ENCODE assay signal across 14 cellular contexts in the genomic region with DNA sequence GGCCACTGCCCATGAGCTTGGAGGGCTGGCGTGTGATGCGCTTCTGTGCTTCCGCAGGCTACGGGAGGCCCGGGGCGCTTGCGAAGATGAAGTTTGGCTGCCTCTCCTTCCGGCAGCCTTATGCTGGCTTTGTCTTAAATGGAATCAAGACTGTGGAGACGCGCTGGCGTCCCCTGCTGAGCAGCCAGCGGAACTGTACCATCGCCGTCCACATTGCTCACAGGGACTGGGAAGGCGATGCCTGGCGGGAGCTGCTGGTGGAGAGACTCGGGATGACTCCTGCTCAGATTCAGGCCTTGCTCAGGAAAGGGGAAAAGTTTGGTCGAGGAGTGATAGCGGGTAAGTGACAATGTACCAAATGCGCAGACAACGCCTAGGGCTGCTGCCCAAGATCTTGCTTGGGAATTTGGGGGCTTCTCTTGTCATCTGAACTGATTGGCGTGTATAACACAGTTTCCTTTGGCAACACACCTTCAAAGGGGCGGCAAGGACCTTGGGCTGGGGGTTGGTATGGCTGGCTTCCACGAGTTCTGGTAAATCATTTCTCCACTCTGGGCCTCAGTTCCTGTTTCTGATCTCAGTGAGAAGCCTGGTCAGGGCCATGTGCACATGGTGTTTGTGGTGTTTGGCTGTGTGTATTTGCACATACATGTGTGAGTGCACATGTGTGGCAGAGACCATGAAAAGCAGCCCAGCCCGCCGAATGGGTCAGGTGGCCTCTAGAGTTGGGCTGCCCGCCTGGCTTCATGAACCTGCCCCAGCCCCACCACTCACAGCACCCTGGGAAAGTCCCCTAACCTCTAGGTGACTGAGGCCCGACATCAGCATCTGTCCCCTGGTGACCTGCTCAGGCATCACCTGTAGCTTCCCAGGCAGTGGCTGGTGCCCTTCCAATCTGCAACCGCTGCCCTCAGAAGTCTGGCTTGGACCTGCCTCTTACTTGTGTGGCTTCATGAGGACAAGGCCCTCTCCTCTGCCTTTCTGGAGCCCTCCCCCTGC. TPM values are rescaled to one million over a fixed set of nuclear protein-coding genes. Genes with fewer than 3 reads are reported as not detected.
A peak's percentile ranks its signal among the peaks of the same experiment; 100 is the strongest.
DNase-seq lines count a peak whose midpoint lies in the region; ATAC-seq and TF ChIP-seq lines count a peak whose summit lies in the region.
"Not testable (repeated sequence)": the region's sequence is repeated elsewhere in the genome, so short reads cannot be mapped to it uniquely, and the experiment has no call there.
"Had no signal": no experiment of that assay in that cellular context is flagged by ENCODE, and none has a peak within 500 bp of the region (broad histone marks: within the 10 kb centered on the region; RNA-seq: fewer than 3 reads in every experiment).

No MANE protein-coding gene starts in this region.

- H2AFZ ChIP-seq in DND-41 (ENCODE audit: low read depth, low read length): not testable (repeated sequence)

- TF ChIP-seq CTCF in DND-41 (IDR thresholded peaks at IDR 0.05; ENCODE audit: borderline replicate concordance, extremely low read depth, low read length, poor library complexity, severe bottlenecking): peak; percentile 22
- not testable (repeated sequence) for TF ChIP-seq CTCF in activated B cell treated with CpG ODN at 0.5 μM for 24 hours (IDR thresholded peaks at IDR 0.05)
- peak; percentile 21 for TF ChIP-seq CTCF in choroid plexus epithelial cell (conservative IDR thresholded peaks at IDR 0.05; ENCODE audit: low read depth, low read length)
- TF ChIP-seq CTCF in type B pancreatic cell (conservative IDR thresholded peaks at IDR 0.05): peak; percentile 31

- H3K27me3 ChIP-seq in DND-41 (ENCODE audit: insufficient read depth, low read length, poor library complexity): not testable (repeated sequence)

- H3K79me2 ChIP-seq in DND-41 (ENCODE audit: insufficient read depth, low read length): not testable (repeated sequence)

- CTCF ChIA-PET in activated B cell treated with CpG ODN at 0.5 μM for 24 hours (lab: Charles Lee): not testable (repeated sequence)

- peak overlapping the region; percentile 50 for H3K27ac Mint-ChIP-seq in activated B cell treated with CpG ODN at 0.5 μM for 24 hours
- not testable (repeated sequence) for H3K27ac Mint-ChIP-seq in type B pancreatic cell

- not testable (repeated sequence) for H3K4me2 ChIP-seq in DND-41 (ENCODE audit: insufficient read depth, low read length)

- H3K9me3 ChIP-seq in DND-41 (ENCODE audit: insufficient read depth, low read length, severe bottlenecking): not testable (repeated sequence)

- DNase-seq in DND-41 (peak; percentile 10), NCI-H82 (lab: John Stamatoyannopoulos, UW) (peak; percentile 17), choroid plexus epithelial cell (ENCODE audit: low read depth) (peak; percentile 22), islet precursor cell (peak; percentile 77)
- DNase-seq in activated B cell treated with CpG ODN at 0.5 μM for 24 hours; type B pancreatic cell (ENCODE audit: extremely low spot score, unreplicated experiment): not testable (repeated sequence)

- not testable (repeated sequence) for H3K27ac ChIP-seq in DND-41 (ENCODE audit: low read length)

- intact Hi-C loops in activated B cell treated with CpG ODN at 0.5 μM for 24 hours (cut with micrococcal nuclease): not testable (repeated sequence)

- H3K36me3 ChIP-seq in DND-41 (ENCODE audit: insufficient read depth, low read length): not testable (repeated sequence)

- POLR2A ChIA-PET in activated B cell treated with CpG ODN at 0.5 μM for 24 hours (lab: Charles Lee): not testable (repeated sequence)

- H3K9me3 Mint-ChIP-seq in activated B cell treated with CpG ODN at 0.5 μM for 24 hours, type B pancreatic cell: not testable (repeated sequence)

- H3K9ac ChIP-seq in DND-41 (ENCODE audit: low read depth, low read length): not testable (repeated sequence)

- H3K27me3 Mint-ChIP-seq in activated B cell treated with CpG ODN at 0.5 μM for 24 hours, type B pancreatic cell: not testable (repeated sequence)

- H3K4me3 ChIP-seq in DND-41 (ENCODE audit: low read depth in 1 of 2, low read length in 2 of 2); choroid plexus epithelial cell (ENCODE audit: low read depth, low read length): not testable (repeated sequence)

- H4K20me1 ChIP-seq in DND-41 (ENCODE audit: insufficient read depth, low read length): not testable (repeated sequence)

- not testable (repeated sequence) for H3K4me3 Mint-ChIP-seq in activated B cell treated with CpG ODN at 0.5 μM for 24 hours, type B pancreatic cell

- H3K36me3 Mint-ChIP-seq in activated B cell treated with CpG ODN at 0.5 μM for 24 hours (ENCODE audit: low read depth); type B pancreatic cell: not testable (repeated sequence)

- not testable (repeated sequence) for ATAC-seq in DND-41 (ENCODE audit: insufficient read depth, low read depth)
- ATAC-seq in GM19467 (IDR thresholded peaks at IDR 0.05; ENCODE audit: unreplicated experiment): peak; percentile 36
- peak; percentile 59 for ATAC-seq in HG03342 (IDR thresholded peaks at IDR 0.05; ENCODE audit: unreplicated experiment)
- peak; percentile 22 for ATAC-seq in activated B cell treated with CpG ODN at 0.5 μM for 24 hours (ENCODE audit: low read depth)

- H3K4me1 Mint-ChIP-seq in activated B cell treated with CpG ODN at 0.5 μM for 24 hours; type B pancreatic cell (ENCODE audit: unreplicated experiment): not testable (repeated sequence)

- not testable (repeated sequence) for H3K4me1 ChIP-seq in DND-41 (ENCODE audit: insufficient read depth, low read length)

RNA-seq across cellular contexts. Expression of gene HSFX3, which starts 3.9 kb away (rescaled TPM):
- total RNA-seq in activated B cell treated with CpG ODN at 0.5 μM for 24 hours (not detected in 2 replicates), type B pancreatic cell (ENCODE audit: low replicate concordance) (not detected in 2 replicates)
- total RNA-seq: activated CD4-positive, alpha-beta T cell treated with anti-CD3 and anti-CD28 coated beads, Interleukin-2, amount 10 ng/mL, durations not matched to agents 7 days and 5 days; activated naive CD4-positive, alpha-beta T cell treated with anti-CD3 and anti-CD28 coated beads, Interleukin-2, amount 50 U/mL, for 72 hours; breast epithelium; left cardiac atrium; mucosa of gallbladder; omental fat pad had no signal

RNA-seq across cellular contexts. Expression of gene EOLA1, which starts 5.0 kb away (rescaled TPM):
- 22.8 and 29.4 TPM in 2 replicates for total RNA-seq in activated B cell treated with CpG ODN at 0.5 μM for 24 hours
- 20.7 and 30.5 TPM in 2 replicates for total RNA-seq in type B pancreatic cell (ENCODE audit: low replicate concordance)

RNA-seq across cellular contexts. Expression of gene IDS, which starts 40.7 kb away (rescaled TPM):
- total RNA-seq in activated B cell treated with CpG ODN at 0.5 μM for 24 hours (88.4 and 99.1 TPM in 2 replicates), type B pancreatic cell (ENCODE audit: low replicate concordance) (46.8 and 173 TPM in 2 replicates)

RNA-seq across cellular contexts. Expression of gene MAGEA9B, which starts 41.4 kb away (rescaled TPM):
- total RNA-seq in activated B cell treated with CpG ODN at 0.5 μM for 24 hours: not detected in 2 replicates
- not detected in 2 replicates for total RNA-seq in type B pancreatic cell (ENCODE audit: low replicate concordance)
- total RNA-seq: activated CD4-positive, alpha-beta T cell treated with anti-CD3 and anti-CD28 coated beads, Interleukin-2, amount 10 ng/mL, durations not matched to agents 7 days and 5 days; activated naive CD4-positive, alpha-beta T cell treated with anti-CD3 and anti-CD28 coated beads, Interleukin-2, amount 50 U/mL, for 72 hours; breast epithelium; left cardiac atrium; mucosa of gallbladder; omental fat pad had no signal

RNA-seq across cellular contexts. Expression of gene HSFX2, which starts 49.3 kb away (rescaled TPM):
- total RNA-seq in activated B cell treated with CpG ODN at 0.5 μM for 24 hours: 0.33 and 0.51 TPM in 2 replicates
- not detected in 2 replicates for total RNA-seq in type B pancreatic cell (ENCODE audit: low replicate concordance)
- total RNA-seq: activated naive CD4-positive, alpha-beta T cell treated with anti-CD3 and anti-CD28 coated beads, Interleukin-2, amount 50 U/mL, for 72 hours; left cardiac atrium had no signal
